2 cellular contexts compared by ENCODE assay signal in the genomic region with DNA sequence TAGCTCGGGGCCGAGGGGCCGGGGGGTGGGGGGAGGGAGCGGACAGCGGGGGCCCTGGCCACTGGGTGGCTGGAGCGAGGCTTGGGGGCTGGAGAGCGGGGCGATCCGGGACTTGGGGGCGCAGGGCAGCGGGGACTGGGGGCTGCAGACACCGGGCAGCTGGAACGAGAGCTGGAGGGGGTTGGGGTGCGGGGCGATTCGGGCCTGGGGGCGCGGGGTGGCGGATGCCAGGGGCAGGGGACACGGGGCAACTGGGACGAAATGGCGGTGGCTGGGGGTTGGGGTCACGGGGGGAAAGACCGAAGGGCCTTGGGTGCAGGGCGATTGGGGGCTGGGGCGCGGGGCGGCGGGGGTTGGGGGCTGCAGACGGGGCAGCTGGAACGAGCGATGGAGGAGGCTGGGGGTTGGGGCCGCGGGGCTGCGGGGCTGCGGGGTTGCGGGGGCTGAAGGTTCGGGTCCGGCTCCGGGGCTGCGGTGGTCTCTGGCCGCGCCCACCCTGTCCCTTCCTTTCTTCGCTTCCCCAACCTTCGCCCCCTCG.
TF ChIP-seq lines count a peak whose summit lies in the region.

No MANE protein-coding gene starts in this region.

TF ChIP-seq in Ishikawa, 13 proteins besides CTCF, POLR2A, EP300 and RAD21:
- TF ChIP-seq ZBTB7A (IDR thresholded peaks at IDR 0.05; ENCODE audit: low read depth), result peak; percentile 46; the same call in 1 of the 2 replicates
- no peak for TF ChIP-seq REST (IDR thresholded peaks at IDR 0.05; ENCODE audit: low read depth)
TF ChIP-seq in Ishikawa: peak in this region for 1.

TF ChIP-seq in H1, 55 proteins besides CTCF, POLR2A, EP300 and RAD21:
- TF ChIP-seq MAX (IDR thresholded peaks at IDR 0.05), result no peak
- TF ChIP-seq JUND (IDR thresholded peaks at IDR 0.05; ENCODE audit: low read length), result no peak
- no peak for TF ChIP-seq RBBP5 (IDR thresholded peaks at IDR 0.05; ENCODE audit: borderline replicate concordance, low read depth, low read length)
- TF ChIP-seq NANOG (IDR thresholded peaks at IDR 0.05; ENCODE audit: insufficient read depth, low read depth, low read length, poor library complexity, severe bottlenecking), result no peak
- no peak for TF ChIP-seq CHD2 (IDR thresholded peaks at IDR 0.05; ENCODE audit: low read length)
- no peak for TF ChIP-seq RNF2 (IDR thresholded peaks at IDR 0.05; ENCODE audit: borderline replicate concordance, low read depth, low read length, missing control alignments, poor library complexity, severe bottlenecking)
- no peak for TF ChIP-seq KDM1A (IDR thresholded peaks at IDR 0.05; ENCODE audit: borderline replicate concordance, low read length)
